26 cellular contexts compared by ENCODE assay signal in genomic region chr1:112383759-112384370, GRCh38.
"Had no signal": no experiment of that assay in that cellular context is flagged by ENCODE, and none has a peak within 500 bp of the region (broad histone marks: within the 10 kb centered on the region; RNA-seq: fewer than 3 reads in every experiment).

No MANE protein-coding gene starts in this region.

- H3K36me3 Mint-ChIP-seq: activated naive CD8-positive, alpha-beta T cell had no signal

- H3K27ac ChIP-seq: brain microvascular endothelial cell, SJSA1, WERI-Rb-1 had no signal

- DNase-seq: activated CD4-positive, alpha-beta memory T cell treated with anti-CD3 and anti-CD28 coated beads, Interleukin-2, amount 10 ng/mL, durations not matched to agents 7 days and 5 days; activated CD4-positive, alpha-beta T cell treated with anti-CD3 and anti-CD28 coated beads for 36 hours; activated CD4-positive, alpha-beta T cell treated with anti-CD3 and anti-CD28 coated beads, Interleukin-2, amount 50 U/mL, for 1 hour; activated gamma-delta T cell; activated naive CD4-positive, alpha-beta T cell treated with anti-CD3 and anti-CD28 coated beads for 36 hours; activated T-cell treated with anti-CD3 and anti-CD28 coated beads for 4 hours; activated T-cell treated with anti-CD3 and anti-CD28 coated beads, Interleukin-2, amount 50 U/mL, for 48 hours; amygdala; brain microvascular endothelial cell; caudate nucleus; Kasumi-1; KBM-7; NCI-H1048; NCI-H146; NCI-H187 treated with DMSO at 0.1 percent for 48 hours; NCI-H2081 treated with DMSO at 0.1 percent for 48 hours; NCI-H2227 treated with DMSO at 0.1 percent for 48 hours; NCI-H446 treated with DMSO at 0.1 percent for 48 hours; NCI-H524 treated with DMSO at 0.1 percent for 48 hours; NCI-H748 treated with DMSO at 0.1 percent for 48 hours; T-helper 17 cell; T-helper 9 cell; WERI-Rb-1 had no signal

- H3K4me1 Mint-ChIP-seq: activated CD4-positive, alpha-beta T cell treated with anti-CD3 and anti-CD28 coated beads for 36 hours; activated T-helper 17 cell treated with anti-CD3 and anti-CD28 coated beads, Interleukin-2, amount 50 U/mL, for 72 hours had no signal

- H3K4me3 ChIP-seq: SJSA1 had no signal

- ATAC-seq: activated CD4-positive, alpha-beta T cell treated with anti-CD3 and anti-CD28 coated beads for 36 hours; activated T-helper 17 cell treated with anti-CD3 and anti-CD28 coated beads, Interleukin-2, amount 50 U/mL, for 72 hours; T-helper 17 cell had no signal

- H3K4me3 Mint-ChIP-seq: activated CD4-positive, alpha-beta memory T cell treated with anti-CD3 and anti-CD28 coated beads, Interleukin-2, amount 10 ng/mL, durations not matched to agents 7 days and 5 days; activated CD4-positive, alpha-beta T cell treated with anti-CD3 and anti-CD28 coated beads for 36 hours; activated naive CD4-positive, alpha-beta T cell treated with anti-CD3 and anti-CD28 coated beads for 36 hours; activated naive CD8-positive, alpha-beta T cell; activated T-helper 17 cell treated with anti-CD3 and anti-CD28 coated beads, Interleukin-2, amount 50 U/mL, for 72 hours; T-helper 17 cell had no signal

- H3K9me3 ChIP-seq: SJSA1 had no signal

- H3K36me3 ChIP-seq: brain microvascular endothelial cell, SJSA1, WERI-Rb-1 had no signal

- H3K27ac Mint-ChIP-seq: activated CD4-positive, alpha-beta memory T cell treated with anti-CD3 and anti-CD28 coated beads, Interleukin-2, amount 10 ng/mL, durations not matched to agents 7 days and 5 days; activated CD4-positive, alpha-beta T cell treated with anti-CD3 and anti-CD28 coated beads for 36 hours; activated naive CD4-positive, alpha-beta T cell treated with anti-CD3 and anti-CD28 coated beads for 36 hours; activated naive CD8-positive, alpha-beta T cell; activated T-helper 17 cell treated with anti-CD3 and anti-CD28 coated beads, Interleukin-2, amount 50 U/mL, for 72 hours; T-helper 17 cell had no signal

- H3K9me3 Mint-ChIP-seq: activated CD4-positive, alpha-beta memory T cell treated with anti-CD3 and anti-CD28 coated beads, Interleukin-2, amount 10 ng/mL, durations not matched to agents 7 days and 5 days; activated naive CD4-positive, alpha-beta T cell treated with anti-CD3 and anti-CD28 coated beads for 36 hours; activated T-helper 17 cell treated with anti-CD3 and anti-CD28 coated beads, Interleukin-2, amount 50 U/mL, for 72 hours had no signal
